In genomic region chr5:149240354-149240998, GRCh38 we compare ENCODE assay signal across 8 cellular contexts. TPM values are rescaled to one million over a fixed set of nuclear protein-coding genes. Genes with fewer than 3 reads are reported as not detected.
DNase-seq lines count a peak whose midpoint lies in the region; ATAC-seq and TF ChIP-seq lines count a peak whose summit lies in the region.

No MANE protein-coding gene starts in this region.

- H3K4me3 Mint-ChIP-seq in activated CD4-positive, alpha-beta T cell treated with anti-CD3 and anti-CD28 coated beads, Interleukin-2, amount 10 ng/mL, durations not matched to agents 7 days and 5 days = peak overlapping the region; percentile 50

- peaks cover 10% of the 10 kb centered on the region for H3K27me3 Mint-ChIP-seq in activated CD4-positive, alpha-beta T cell treated with anti-CD3 and anti-CD28 coated beads, Interleukin-2, amount 10 ng/mL, durations not matched to agents 7 days and 5 days

- no peaks in the 10 kb centered on the region for H4K20me1 ChIP-seq in PC-9 (ENCODE audit: insufficient read depth)

- peak overlapping the region; percentile 98 for H3K27ac Mint-ChIP-seq in activated CD4-positive, alpha-beta T cell treated with anti-CD3 and anti-CD28 coated beads, Interleukin-2, amount 10 ng/mL, durations not matched to agents 7 days and 5 days

- H2AFZ ChIP-seq in PC-9 = no peak overlapping the region

- H3K4me3 ChIP-seq in effector memory CD4-positive, alpha-beta T cell (ENCODE audit: insufficient read depth, low read depth, low read length, poor library complexity, severe bottlenecking) = no peak overlapping the region
- H3K4me3 ChIP-seq in PC-9 = no peak overlapping the region

- H3K9me3 ChIP-seq in effector memory CD4-positive, alpha-beta T cell (ENCODE audit: control insufficient read depth, low read length) = no peaks in the 10 kb centered on the region
- H3K9me3 ChIP-seq in PC-9 (ENCODE audit: insufficient read depth, low read depth) = no peaks in the 10 kb centered on the region

- H3K4me1 Mint-ChIP-seq in activated CD4-positive, alpha-beta T cell treated with anti-CD3 and anti-CD28 coated beads, Interleukin-2, amount 10 ng/mL, durations not matched to agents 7 days and 5 days = peaks cover 45% of the 10 kb centered on the region

- DNase-seq in activated CD4-positive, alpha-beta T cell treated with anti-CD3 and anti-CD28 coated beads, Interleukin-2, amount 10 ng/mL, durations not matched to agents 7 days and 5 days = peak; percentile 93
- peak; percentile 33 to 67 (median 66) for DNase-seq in effector memory CD4-positive, alpha-beta T cell
- peak; percentile 59 to 61 for DNase-seq in stimulated activated CD8-positive, alpha-beta memory T cell treated with anti-CD3 and anti-CD28 coated beads, Interleukin-2, amount 100 ng/mL, for 1 hour (ENCODE audit: low read depth in 2 of 2)
- DNase-seq in PC-9 (no peak), DMS79 (lab: John Stamatoyannopoulos, UW) (no peak), MV-4-11 (lab: John Stamatoyannopoulos, UW) (no peak)

- peaks cover 19% of the 10 kb centered on the region for H3K4me1 ChIP-seq in effector memory CD4-positive, alpha-beta T cell (ENCODE audit: control insufficient read depth, insufficient read depth, low read length, poor library complexity, severe bottlenecking)
- H3K4me1 ChIP-seq in PC-9 (replicated peaks; ENCODE audit: insufficient read depth) = no peaks in the 10 kb centered on the region

- H3K36me3 ChIP-seq in effector memory CD4-positive, alpha-beta T cell (ENCODE audit: control insufficient read depth, insufficient read depth, low read length) = no peaks in the 10 kb centered on the region
- 0 out of 2 replicates have a peak, but pooled peaks cover 11% of the 10 kb centered on the region for H3K36me3 ChIP-seq in PC-9 (ENCODE audit: low read depth)

- no TSS peak for BruUV-seq in PC-9 (replicated peaks; lab: Mats Ljungman, UMichigan)

- intact Hi-C loops in PC-9 (cut with micrococcal nuclease; ENCODE audit: unreplicated experiment) = no loop called here

- POLR2A ChIA-PET in activated CD4-positive, alpha-beta T cell treated with anti-CD3 and anti-CD28 coated beads, Interleukin-2, amount 10 ng/mL, durations not matched to agents 7 days and 5 days (lab: Charles Lee) = no interaction called here
- POLR2A ChIA-PET in PC-9 (lab: Charles Lee; ENCODE audit: unreplicated experiment) = interaction anchor here (0.5 kb wide), 1 partner anchor 14 kb away, joined by 5 read pairs; no protein-coding TSS in a partner anchor

- no peak overlapping the region for H3K4me2 ChIP-seq in PC-9

- peak; percentile 56 for ATAC-seq in GM21576 (IDR thresholded peaks at IDR 0.05; ENCODE audit: unreplicated experiment)
- ATAC-seq in HG03045 (IDR thresholded peaks at IDR 0.05; ENCODE audit: unreplicated experiment) = no peak

- no peaks in the 10 kb centered on the region for H3K9me2 ChIP-seq in PC-9 (ENCODE audit: insufficient read depth)

- H3K9me3 Mint-ChIP-seq in activated CD4-positive, alpha-beta T cell treated with anti-CD3 and anti-CD28 coated beads, Interleukin-2, amount 10 ng/mL, durations not matched to agents 7 days and 5 days = no peaks in the 10 kb centered on the region

- H3K27ac ChIP-seq in effector memory CD4-positive, alpha-beta T cell (ENCODE audit: insufficient read depth, low read length, poor library complexity, severe bottlenecking) = peak overlapping the region; percentile 35
- no peak overlapping the region for H3K27ac ChIP-seq in PC-9

- no peaks in the 10 kb centered on the region for H3K79me2 ChIP-seq in PC-9 (ENCODE audit: low read depth)

- no peaks in the 10 kb centered on the region for H3F3A ChIP-seq in PC-9 (ENCODE audit: insufficient read depth, low read depth)

- CTCF ChIA-PET in activated CD4-positive, alpha-beta T cell treated with anti-CD3 and anti-CD28 coated beads, Interleukin-2, amount 10 ng/mL, durations not matched to agents 7 days and 5 days (lab: Charles Lee) = interaction anchor here (0.8 to 1.8 kb wide), 6 partner anchors 10 to 202 kb away, joined by 3 to 5 read pairs (median 4); partner anchors contain the start of gene ABLIM3
- CTCF ChIA-PET in PC-9 (lab: Charles Lee) = no interaction called here

- TF ChIP-seq CTCF in PC-9 (conservative IDR thresholded peaks at IDR 0.05) = no peak

- peaks cover 8% of the 10 kb centered on the region for H3K36me3 Mint-ChIP-seq in activated CD4-positive, alpha-beta T cell treated with anti-CD3 and anti-CD28 coated beads, Interleukin-2, amount 10 ng/mL, durations not matched to agents 7 days and 5 days (ENCODE audit: low read depth)

- H3K27me3 ChIP-seq in effector memory CD4-positive, alpha-beta T cell (replicated peaks; ENCODE audit: control insufficient read depth, insufficient read depth, low read length, poor library complexity, severe bottlenecking) = no peaks in the 10 kb centered on the region
- no peaks in the 10 kb centered on the region for H3K27me3 ChIP-seq in PC-9 (ENCODE audit: insufficient read depth, low read depth)

RNA-seq across cellular contexts. Expression of gene AFAP1L1, which starts 31.2 kb away (rescaled TPM):
- total RNA-seq in activated CD4-positive, alpha-beta T cell treated with anti-CD3 and anti-CD28 coated beads, Interleukin-2, amount 10 ng/mL, durations not matched to agents 7 days and 5 days = not detected
- total RNA-seq in PC-9 (2021) = 9.6 and 13.2 TPM in 2 replicates

Comparison
In these comparisons a context has a peak if more than half of its experiments do, and no peak if none do; other contexts are left out.
1. DNase-seq: peak in activated CD4-positive, alpha-beta T cell treated with anti-CD3 and anti-CD28 coated beads, Interleukin-2, amount 10 ng/mL, durations not matched to agents 7 days and 5 days (single experiment), effector memory CD4-positive, alpha-beta T cell (3 of 3) and stimulated activated CD8-positive, alpha-beta memory T cell treated with anti-CD3 and anti-CD28 coated beads, Interleukin-2, amount 100 ng/mL, for 1 hour (2 of 2); none in PC-9 (0 of 2), DMS79 (single experiment) and MV-4-11 (single experiment).
2. RNA of gene AFAP1L1, which starts 31.2 kb away (total RNA-seq): 9.6 to 13.2 TPM in PC-9; not detected in activated CD4-positive, alpha-beta T cell treated with anti-CD3 and anti-CD28 coated beads, Interleukin-2, amount 10 ng/mL, durations not matched to agents 7 days and 5 days; every median in the first group is over 10 times any median in the second.